5 cellular contexts compared by ENCODE assay signal in the genomic region with DNA sequence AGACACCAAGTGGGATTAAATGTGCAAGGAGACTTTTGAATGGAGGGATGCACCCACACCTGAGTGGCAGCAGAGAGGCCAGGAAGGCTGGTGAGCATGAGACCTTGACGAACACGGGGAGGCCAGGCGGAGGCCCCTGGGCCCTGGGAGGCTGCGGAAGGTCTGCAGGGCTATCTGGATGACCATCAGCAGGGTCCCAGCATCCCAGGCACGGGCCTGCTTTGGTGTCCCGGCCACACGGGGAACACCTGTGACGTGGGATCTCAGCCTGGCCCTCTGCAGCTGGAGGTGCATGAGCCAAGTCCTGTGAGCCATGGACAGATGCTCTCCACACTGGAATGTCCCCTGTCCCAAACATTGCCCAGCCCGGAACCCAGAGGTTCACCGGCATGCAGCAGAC.
"Had no signal": no experiment of that assay in that cellular context is flagged by ENCODE, and none has a peak within 500 bp of the region (broad histone marks: within the 10 kb centered on the region; RNA-seq: fewer than 3 reads in every experiment).

No MANE protein-coding gene starts in this region.

- DNase-seq: IMR-90, KBM-7, KG1 had no signal

- ATAC-seq: HepG2, K562 had no signal
